ENCODE assay signal across 16 cellular contexts in genomic region chr9:79682076-79682736, GRCh38.
DNase-seq lines count a peak whose midpoint lies in the region; ATAC-seq and TF ChIP-seq lines count a peak whose summit lies in the region.
"Had no signal": no experiment of that assay in that cellular context is flagged by ENCODE, and none has a peak within 500 bp of the region (broad histone marks: within the 10 kb centered on the region; RNA-seq: fewer than 3 reads in every experiment).

No MANE protein-coding gene starts in this region.

- BruUV-seq in Caco-2 (replicated peaks; lab: Mats Ljungman, UMichigan): no TSS peak

- H3K4me1 Mint-ChIP-seq in Caco-2 (ENCODE audit: low read depth, unreplicated experiment): peaks cover 5% of the 10 kb centered on the region
- peaks cover 63% of the 10 kb centered on the region for H3K4me1 Mint-ChIP-seq in chondrocyte (ENCODE audit: low read depth)
- peaks cover 47% of the 10 kb centered on the region for H3K4me1 Mint-ChIP-seq in nephron progenitor cell

- no peaks in the 10 kb centered on the region for H3K9me3 ChIP-seq in Caco-2

- TF ChIP-seq CTCF in Caco-2 (IDR thresholded peaks at IDR 0.05; ENCODE audit: insufficient read depth in 1 of 2, low read depth in 1 of 2, low read length in 1 of 2, severe bottlenecking in 1 of 2, unreplicated experiment in 1 of 2): no peak
- no peak for TF ChIP-seq CTCF in chondrocyte (IDR thresholded peaks at IDR 0.05)
- TF ChIP-seq CTCF in nephron progenitor cell (IDR thresholded peaks at IDR 0.05): no peak

- H3K36me3 ChIP-seq in Caco-2 (ENCODE audit: control insufficient read depth, insufficient read depth, low read length): no peaks in the 10 kb centered on the region

- ATAC-seq in GM21423 (IDR thresholded peaks at IDR 0.05; ENCODE audit: unreplicated experiment) (no peak), HG03039 (IDR thresholded peaks at IDR 0.05; ENCODE audit: unreplicated experiment) (no peak)
- ATAC-seq: activated T-helper 17 cell treated with anti-CD3 and anti-CD28 coated beads, Interleukin-2, amount 50 U/mL, for 72 hours had no signal

- no peaks in the 10 kb centered on the region for H3K9me3 Mint-ChIP-seq in Caco-2 (ENCODE audit: unreplicated experiment)
- no peaks in the 10 kb centered on the region for H3K9me3 Mint-ChIP-seq in chondrocyte (ENCODE audit: low read depth)
- peaks cover 16% of the 10 kb centered on the region for H3K9me3 Mint-ChIP-seq in nephron progenitor cell

- H3K27me3 Mint-ChIP-seq in Caco-2 (ENCODE audit: insufficient read depth, unreplicated experiment): no peaks in the 10 kb centered on the region
- no peaks in the 10 kb centered on the region for H3K27me3 Mint-ChIP-seq in chondrocyte (ENCODE audit: low read depth)
- no peaks in the 10 kb centered on the region for H3K27me3 Mint-ChIP-seq in nephron progenitor cell (ENCODE audit: low read depth, poor library complexity)
- H3K27me3 Mint-ChIP-seq: activated T-helper 17 cell treated with anti-CD3 and anti-CD28 coated beads, Interleukin-2, amount 50 U/mL, for 72 hours had no signal

- H3K36me3 Mint-ChIP-seq in Caco-2 (ENCODE audit: insufficient read depth, unreplicated experiment) (no peaks in the 10 kb centered on the region), chondrocyte (ENCODE audit: low read depth) (peaks cover under 1% of the 10 kb centered on the region), nephron progenitor cell (ENCODE audit: low read depth) (peaks cover 66% of the 10 kb centered on the region)

- H3K27ac Mint-ChIP-seq in Caco-2 (ENCODE audit: unreplicated experiment) (no peak overlapping the region), chondrocyte (ENCODE audit: unreplicated experiment) (peak overlapping the region; percentile 69), nephron progenitor cell (peak overlapping the region; percentile 91)

- POLR2A ChIA-PET in Caco-2 (lab: Charles Lee): no interaction called here

- no peaks in the 10 kb centered on the region for H3K27me3 ChIP-seq in Caco-2 (replicated peaks; ENCODE audit: control insufficient read depth, insufficient read depth, low read length)

- peaks cover 12% of the 10 kb centered on the region for H3K4me1 ChIP-seq in Caco-2

- no peak overlapping the region for H3K4me3 ChIP-seq in Caco-2 (ENCODE audit: low read depth, low read length)
- H3K4me3 ChIP-seq: lung had no signal

- intact Hi-C loops in Caco-2 (cut with micrococcal nuclease; ENCODE audit: unreplicated experiment): loop anchor here (5.0 kb wide), 1 partner anchor 110 kb away; the partner anchor contains the start of gene TLE4

- CTCF ChIA-PET in Caco-2 (lab: Charles Lee): no interaction called here

- H3K4me3 Mint-ChIP-seq in Caco-2 (ENCODE audit: unreplicated experiment) (no peak overlapping the region), chondrocyte (ENCODE audit: unreplicated experiment) (peak overlapping the region; percentile 11), nephron progenitor cell (peak overlapping the region; percentile 38)
- H3K4me3 Mint-ChIP-seq: activated T-helper 17 cell treated with anti-CD3 and anti-CD28 coated beads, Interleukin-2, amount 50 U/mL, for 72 hours had no signal

- DNase-seq in Caco-2 (peak; percentile 55 to 71), HT1080 (ENCODE audit: low read depth) (peak; percentile 13), chondrocyte (ENCODE audit: low spot score) (no peak), nephron progenitor cell (no peak), AG20443 (ENCODE audit: low spot score) (no peak), ureter (ENCODE audit: low spot score) (no peak)
- DNase-seq: activated CD4-positive, alpha-beta T cell treated with anti-CD3 and anti-CD28 coated beads, Interleukin-2, amount 50 U/mL, for 4 hours; DMS79; GOT3; NCI-H1436; NCI-H526; T-helper 9 cell had no signal

Comparison
In these comparisons a context has a peak if more than half of its experiments do, and no peak if none do; other contexts are left out.
1. DNase-seq: peak in Caco-2 (2 of 2) and HT1080 (single experiment); none in chondrocyte (single experiment), nephron progenitor cell (single experiment), AG20443 (single experiment) and ureter (single experiment).